ENCODE assay signal across 23 cellular contexts in genomic region chr2:172513524-172513900, GRCh38.
"Had no signal": no experiment of that assay in that cellular context is flagged by ENCODE, and none has a peak within 500 bp of the region (broad histone marks: within the 10 kb centered on the region; RNA-seq: fewer than 3 reads in every experiment).

No MANE protein-coding gene starts in this region.

- H3K4me1 ChIP-seq: heart left ventricle, right lobe of liver, stomach, suprapubic skin, tibial nerve had no signal

- H3K4me3 Mint-ChIP-seq: activated CD4-positive, alpha-beta T cell treated with anti-CD3 and anti-CD28 coated beads for 36 hours; activated naive CD4-positive, alpha-beta T cell treated with anti-CD3 and anti-CD28 coated beads for 36 hours; activated T-cell treated with anti-CD3 and anti-CD28 coated beads, Interleukin-2, amount 50 U/mL, for 4 hours; stimulated activated effector memory CD8-positive, alpha-beta T cell treated with anti-CD3 and anti-CD28 coated beads, Interleukin-12 subunit alpha, Interleukin-12 subunit beta, amount 100 ng/mL, for 72 hours had no signal

- ATAC-seq: activated CD4-positive, alpha-beta T cell treated with anti-CD3 and anti-CD28 coated beads for 36 hours; activated T-cell treated with anti-CD3 and anti-CD28 coated beads, Interleukin-2, amount 50 U/mL, for 4 hours; stimulated activated effector memory CD8-positive, alpha-beta T cell treated with anti-CD3 and anti-CD28 coated beads, Interleukin-12 subunit alpha, Interleukin-12 subunit beta, amount 100 ng/mL, for 72 hours had no signal

- DNase-seq: activated B cell treated with CpG ODN at 0.5 μM for 24 hours; activated CD4-positive, alpha-beta T cell treated with anti-CD3 and anti-CD28 coated beads for 36 hours; activated CD4-positive, alpha-beta T cell treated with anti-CD3 and anti-CD28 coated beads, Interleukin-2, amount 50 U/mL, for 4 hours; activated CD8-positive, alpha-beta memory T cell treated with anti-CD3 and anti-CD28 coated beads for 24 hours; activated CD8-positive, alpha-beta memory T cell treated with anti-CD3 and anti-CD28 coated beads, Interleukin-2, amount 50 U/mL, for 48 hours; activated naive CD4-positive, alpha-beta T cell treated with anti-CD3 and anti-CD28 coated beads for 36 hours; activated T-cell treated with anti-CD3 and anti-CD28 coated beads, Interleukin-2, amount 50 U/mL, for 4 hours; cerebellar nuclear complex; mucosa of descending colon; occipital lobe; small intestine; stimulated activated CD4-positive, alpha-beta T cell treated with anti-CD3 and anti-CD28 coated beads, Interleukin-2, amount 100 ng/mL, for 24 hours; stomach; T1000 had no signal

- H3K27me3 ChIP-seq: heart left ventricle, right lobe of liver, stomach, suprapubic skin, tibial nerve had no signal

- FAIRE-seq: islet of Langerhans, small intestine had no signal

- H3K4me3 ChIP-seq: coronary artery, heart left ventricle, mucosa of descending colon, right lobe of liver, stomach, suprapubic skin, tibial nerve had no signal

- H3K36me3 ChIP-seq: right lobe of liver, suprapubic skin had no signal

- H3K36me3 Mint-ChIP-seq: stimulated activated effector memory CD8-positive, alpha-beta T cell treated with anti-CD3 and anti-CD28 coated beads, Interleukin-12 subunit alpha, Interleukin-12 subunit beta, amount 100 ng/mL, for 72 hours had no signal

- H3K27ac ChIP-seq: coronary artery, epithelial cell of prostate, heart left ventricle, right lobe of liver, stomach, suprapubic skin, tibial nerve had no signal

- H3K27me3 Mint-ChIP-seq: activated B cell treated with CpG ODN at 0.5 μM for 24 hours; activated CD4-positive, alpha-beta T cell treated with anti-CD3 and anti-CD28 coated beads for 36 hours had no signal

- H3K27ac Mint-ChIP-seq: activated CD4-positive, alpha-beta T cell treated with anti-CD3 and anti-CD28 coated beads for 36 hours; activated naive CD4-positive, alpha-beta T cell treated with anti-CD3 and anti-CD28 coated beads for 36 hours; activated T-helper 2 cell treated with anti-CD3 and anti-CD28 coated beads, Interferon-gamma antibody, Interleukin-2, Interleukin-4, amounts not matched to agents 10 μg/mL and 5 μg/mL and 100 μg/mL, durations not matched to agents 14 hours and 24 hours and 36 hours; stimulated activated effector memory CD8-positive, alpha-beta T cell treated with anti-CD3 and anti-CD28 coated beads, Interleukin-12 subunit alpha, Interleukin-12 subunit beta, amount 100 ng/mL, for 72 hours had no signal
